In the genomic region with DNA sequence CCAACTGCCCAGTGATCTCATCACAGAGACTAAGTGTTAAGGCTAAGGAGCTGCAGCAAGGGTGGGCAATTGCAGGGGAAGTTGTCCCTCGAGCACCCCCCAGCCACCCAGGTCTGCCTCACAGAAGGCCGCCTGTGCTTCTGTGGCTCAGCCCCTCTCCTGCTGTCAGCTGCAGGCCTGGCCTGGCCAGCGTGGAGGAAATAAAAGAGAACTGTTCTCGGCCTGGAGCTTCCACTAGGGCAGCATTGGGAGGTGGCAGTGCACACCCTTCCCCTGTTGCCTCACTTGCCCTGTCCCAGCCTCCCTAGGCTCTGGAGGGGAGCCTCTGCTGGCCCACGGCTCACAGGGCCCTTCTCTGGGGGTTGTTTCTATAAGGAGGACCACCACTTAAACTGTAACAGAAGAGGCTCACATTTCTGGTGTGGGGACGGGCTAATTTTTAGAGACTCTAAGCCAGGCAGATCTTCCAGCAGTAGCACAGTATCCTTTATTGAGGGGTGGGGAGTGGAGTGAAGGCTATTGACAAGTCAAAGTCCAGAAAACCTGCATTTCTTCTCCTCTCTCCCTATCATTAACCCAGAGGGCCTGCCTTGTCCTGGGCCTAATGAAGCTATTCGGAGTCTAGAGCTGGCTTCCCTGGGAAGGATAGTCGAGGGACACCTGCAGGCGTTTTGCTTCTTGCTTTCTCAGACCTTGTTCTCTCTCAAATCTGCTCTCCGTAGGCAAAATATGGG, we compare ENCODE assay signal across 29 cellular contexts.
DNase-seq lines count a peak whose midpoint lies in the region; ATAC-seq, FAIRE-seq and TF ChIP-seq lines count a peak whose summit lies in the region.
"Had no signal": no experiment of that assay in that cellular context is flagged by ENCODE, and none has a peak within 500 bp of the region (broad histone marks: within the 10 kb centered on the region; RNA-seq: fewer than 3 reads in every experiment).

No MANE protein-coding gene starts in this region.

- ATAC-seq in mucosa of descending colon (peak; percentile 86), GM21526 (IDR thresholded peaks at IDR 0.05; ENCODE audit: low FRiP score, unreplicated experiment) (no peak)
- ATAC-seq: activated CD8-positive, alpha-beta T cell treated with anti-CD3 and anti-CD28 coated beads for 36 hours; gastrocnemius medialis; SK-N-SH treated with all-trans-retinoic acid at 6 μM for 48 hours; stimulated activated naive CD8-positive, alpha-beta T cell treated with anti-CD3 and anti-CD28 coated beads, Interleukin-15, amount 100 ng/mL, for 72 hours; T-helper 17 cell had no signal

- CTCF ChIA-PET in GM10248 (lab: Yijun Ruan, JAX), result no interaction called here

- H3K36me3 ChIP-seq in mucosa of descending colon (ENCODE audit: low read depth), result no peaks in the 10 kb centered on the region
- H3K36me3 ChIP-seq: BLaER1, gastrocnemius medialis, tibial artery had no signal

- no peaks in the 10 kb centered on the region for H3K9me3 ChIP-seq in mucosa of descending colon
- H3K9me3 ChIP-seq: BLaER1, gastrocnemius medialis, psoas muscle, tibial artery had no signal

- H3K4me3 ChIP-seq in mucosa of descending colon, result no peak overlapping the region
- H3K4me3 ChIP-seq: BLaER1, gastrocnemius medialis, psoas muscle, tibial artery had no signal

- intact Hi-C loops in mucosa of descending colon (cut with DNase I, micrococcal nuclease), result no loop called here

- POLR2A ChIA-PET in GM10248 (lab: Yijun Ruan, JAX), result no interaction called here

- DNase-seq in GM10248 (ENCODE audit: extremely low spot score) (peak; percentile 5), frontal cortex (ENCODE audit: low spot score in 2 of 2) (peak; percentile 4 to 20), mucosa of descending colon (peak in 2 of 3 donors; percentile 37 to 66), retina (peak; percentile 40), NCI-H2196 (lab: John Stamatoyannopoulos, UW; ENCODE audit: unreplicated experiment) (no peak), GM19239 (ENCODE audit: insufficient read length, low spot score) (no peak), NOMO-1 treated with DMSO at 0.1 percent for 48 hours (lab: John Stamatoyannopoulos, UW; ENCODE audit: unreplicated experiment) (no peak)
- DNase-seq: activated CD4-positive, alpha-beta T cell treated with anti-CD3 and anti-CD28 coated beads for 1 hour; activated CD8-positive, alpha-beta T cell treated with anti-CD3 and anti-CD28 coated beads for 36 hours; activated gamma-delta T cell; activated T-cell treated with anti-CD3 and anti-CD28 coated beads, Interleukin-2, amount 50 U/mL, for 24 hours; COR-L47; DMS53; gastrocnemius medialis; H9; NCI-H1105; NCI-H2081; NCI-H446; NCI-H82; psoas muscle; stimulated activated CD8-positive, alpha-beta memory T cell treated with anti-CD3 and anti-CD28 coated beads, Interleukin-4, amount 100 ng/mL, for 48 hours; stimulated activated naive CD8-positive, alpha-beta T cell treated with anti-CD3 and anti-CD28 coated beads, Interleukin-15, amount 100 ng/mL, for 72 hours; T-helper 17 cell; tibial artery had no signal

- FAIRE-seq in frontal cortex (lab: Jason Lieb, UNC) (no peak), GM19239 (lab: Jason Lieb, UNC) (no peak)
- FAIRE-seq: G401.6, islet of Langerhans had no signal

- TF ChIP-seq CTCF in GM10248 (IDR thresholded peaks at IDR 0.05; ENCODE audit: control extremely low read depth, extremely low read depth, low read depth, missing control alignments) (no peak), mucosa of descending colon (IDR thresholded peaks at IDR 0.05) (no peak)

- H3K4me1 ChIP-seq in mucosa of descending colon (ENCODE audit: low read depth), result peaks cover 13% of the 10 kb centered on the region
- H3K4me1 ChIP-seq: BLaER1, gastrocnemius medialis, psoas muscle, tibial artery had no signal

Comparison
In these comparisons a context has a peak if more than half of its experiments do, and no peak if none do; other contexts are left out.
1. DNase-seq: peak in GM10248 (single experiment), frontal cortex (2 of 2), mucosa of descending colon (2 of 3) and retina (single experiment); none in NCI-H2196 (single experiment), GM19239 (single experiment) and NOMO-1 treated with DMSO at 0.1 percent for 48 hours (single experiment).